In the genomic region with DNA sequence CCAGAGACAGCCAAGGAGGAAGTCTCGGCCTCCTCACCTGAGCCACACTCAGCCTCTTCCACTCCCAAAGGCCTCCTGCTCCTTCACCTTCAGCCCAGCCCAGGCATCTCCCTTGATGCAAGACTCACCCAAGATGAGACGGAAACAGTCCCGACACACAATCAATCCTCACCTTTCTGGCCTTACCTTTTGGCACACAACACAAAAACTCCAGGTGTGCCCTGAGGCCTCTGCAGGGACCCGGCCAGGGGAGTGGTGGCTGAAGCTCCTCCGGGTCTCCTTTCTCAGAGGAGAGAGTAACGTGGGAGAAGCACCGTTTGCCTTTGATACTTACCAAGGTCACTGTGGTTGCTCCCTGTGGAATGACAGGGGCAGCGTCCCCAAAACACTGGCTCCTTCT, we compare ENCODE assay signal across 27 cellular contexts. TPM values are rescaled to one million over a fixed set of nuclear protein-coding genes. Genes with fewer than 3 reads are reported as not detected.
"Had no signal": no experiment of that assay in that cellular context is flagged by ENCODE, and none has a peak within 500 bp of the region (broad histone marks: within the 10 kb centered on the region; RNA-seq: fewer than 3 reads in every experiment).

No MANE protein-coding gene starts in this region.

- H3K36me3 Mint-ChIP-seq: activated naive CD8-positive, alpha-beta T cell treated with anti-CD3 and anti-CD28 coated beads, Interleukin-2, amount 10 ng/mL, durations not matched to agents 7 days and 5 days; T-cell had no signal

- H3K27ac Mint-ChIP-seq: activated CD4-positive, alpha-beta memory T cell treated with anti-CD3 and anti-CD28 coated beads, Interleukin-2, amount 10 ng/mL, durations not matched to agents 7 days and 5 days; activated CD4-positive, alpha-beta T cell treated with anti-CD3 and anti-CD28 coated beads for 36 hours; activated naive CD8-positive, alpha-beta T cell treated with anti-CD3 and anti-CD28 coated beads, Interleukin-2, amount 10 ng/mL, durations not matched to agents 7 days and 5 days; T-cell had no signal

- H3K9me3 ChIP-seq: adrenal gland had no signal

- H3K4me3 ChIP-seq: adrenal gland, K562, SK-N-MC had no signal

- H3K27me3 Mint-ChIP-seq: activated CD4-positive, alpha-beta T cell treated with anti-CD3 and anti-CD28 coated beads for 36 hours; T-cell had no signal

- H3K9me3 Mint-ChIP-seq: activated CD4-positive, alpha-beta memory T cell treated with anti-CD3 and anti-CD28 coated beads, Interleukin-2, amount 10 ng/mL, durations not matched to agents 7 days and 5 days; activated naive CD8-positive, alpha-beta T cell treated with anti-CD3 and anti-CD28 coated beads, Interleukin-2, amount 10 ng/mL, durations not matched to agents 7 days and 5 days; T-cell had no signal

- H3K27ac ChIP-seq: adrenal gland, SK-N-MC, VCaP had no signal

- H3K27me3 ChIP-seq: adrenal gland had no signal

- H3K4me3 Mint-ChIP-seq: activated CD4-positive, alpha-beta memory T cell treated with anti-CD3 and anti-CD28 coated beads, Interleukin-2, amount 10 ng/mL, durations not matched to agents 7 days and 5 days; activated CD4-positive, alpha-beta T cell treated with anti-CD3 and anti-CD28 coated beads for 36 hours; activated naive CD8-positive, alpha-beta T cell treated with anti-CD3 and anti-CD28 coated beads, Interleukin-2, amount 10 ng/mL, durations not matched to agents 7 days and 5 days; T-cell had no signal

- H3K36me3 ChIP-seq: adrenal gland had no signal

- DNase-seq: activated CD4-positive, alpha-beta memory T cell treated with anti-CD3 and anti-CD28 coated beads, Interleukin-2, amount 10 ng/mL, durations not matched to agents 7 days and 5 days; activated CD4-positive, alpha-beta T cell treated with anti-CD3 and anti-CD28 coated beads for 36 hours; activated CD4-positive, alpha-beta T cell treated with anti-CD3 and anti-CD28 coated beads, Interleukin-2, amount 50 U/mL, for 1 hour; activated CD8-positive, alpha-beta memory T cell treated with anti-CD3 and anti-CD28 coated beads, Interleukin-2, amount 50 U/mL, for 4 hours; activated naive CD4-positive, alpha-beta T cell treated with anti-CD3 and anti-CD28 coated beads, Interleukin-2, amount 50 U/mL, for 16 hours; activated naive CD8-positive, alpha-beta T cell treated with anti-CD3 and anti-CD28 coated beads, Interleukin-2, amount 10 ng/mL, durations not matched to agents 7 days and 5 days; adrenal gland; anterior cingulate cortex; central memory CD4-positive, alpha-beta T cell; Kasumi-1; NCI-H1092; NCI-H1417; NCI-H1930; NCI-H2171 treated with DMSO at 0.1 percent for 48 hours; NCI-H226; NCI-H510A; NCI-H526 treated with DMSO at 0.1 percent for 48 hours; NCI-H82; OCI-M1; T-cell; T-helper 2 cell; T1000 had no signal

- ATAC-seq: activated CD4-positive, alpha-beta T cell treated with anti-CD3 and anti-CD28 coated beads for 36 hours; K562; Right ventricle myocardium inferior; T-cell had no signal

RNA-seq across cellular contexts. Expression of a gene that starts 23.8 kb away (rescaled TPM):
- total RNA-seq: bronchial epithelial cell had no signal
